In genomic region chr1:161019767-161020572, GRCh38 we compare ENCODE assay signal across 1 cellular context.
TF ChIP-seq lines count a peak whose summit lies in the region.

No MANE protein-coding gene starts in this region.

TF ChIP-seq in K562, 482 proteins besides CTCF, POLR2A, EP300 and RAD21 (continued from another document):
- TF ChIP-seq ZBTB5 (IDR thresholded peaks at IDR 0.05) = no peak
- peak; percentile 52; the same call in 1 of the 2 replicates for TF ChIP-seq NCOR1 (IDR thresholded peaks at IDR 0.05)
- no peak for TF ChIP-seq MAFG (tag; conservative IDR thresholded peaks at IDR 0.05)
- TF ChIP-seq HNRNPUL1 (IDR thresholded peaks at IDR 0.05; ENCODE audit: low read length) = no peak
- peak; percentile 43 for TF ChIP-seq SMARCA4 (IDR thresholded peaks at IDR 0.05)
- no peak for TF ChIP-seq RFX1 (IDR thresholded peaks at IDR 0.05)
- TF ChIP-seq TCF15 (CRISPR knock-in tag; IDR thresholded peaks at IDR 0.05) = no peak
- TF ChIP-seq ATF1 (CRISPR knock-in tag; IDR thresholded peaks at IDR 0.05) = no peak
- no peak for TF ChIP-seq ATF1 (tag; IDR thresholded peaks at IDR 0.05)
- TF ChIP-seq PBX2 (CRISPR knock-in tag; IDR thresholded peaks at IDR 0.05; ENCODE audit: low read depth) = no peak
- TF ChIP-seq PBX2 (tag; conservative IDR thresholded peaks at IDR 0.05; ENCODE audit: low read depth) = peak; percentile 78
TF ChIP-seq in K562: peak in this region for 46.
